ENCODE assay signal across 12 cellular contexts in genomic region chr1:198185759-198186158, GRCh38. TPM values are rescaled to one million over a fixed set of nuclear protein-coding genes. Genes with fewer than 3 reads are reported as not detected.
DNase-seq lines count a peak whose midpoint lies in the region; ATAC-seq and TF ChIP-seq lines count a peak whose summit lies in the region.
"Had no signal": no experiment of that assay in that cellular context is flagged by ENCODE, and none has a peak within 500 bp of the region (broad histone marks: within the 10 kb centered on the region; RNA-seq: fewer than 3 reads in every experiment).

No MANE protein-coding gene starts in this region.

- in situ Hi-C loops in IMR-90 (cut with MboI; ENCODE audit: low sequenced_read_pairs): no loop called here

- TF ChIP-seq RAD21 in IMR-90 (IDR thresholded peaks at IDR 0.05; ENCODE audit: low read length): no peak

- CTCF ChIA-PET in activated CD4-positive, alpha-beta T cell treated with anti-CD3 and anti-CD28 coated beads for 36 hours (lab: Charles Lee): interaction anchor here (0.9 to 3.2 kb wide), 5 partner anchors 11 to 40 kb away, joined by 3 to 8 read pairs (median 4); no protein-coding TSS in a partner anchor
- CTCF ChIA-PET in IMR-90 (lab: Yijun Ruan, JAX): no interaction called here

- H3K4ac ChIP-seq in IMR-90 (ENCODE audit: low read depth, low read length): no peak overlapping the region

- H4K20me1 ChIP-seq in IMR-90 (ENCODE audit: insufficient read depth, low read length): peaks cover 42% of the 10 kb centered on the region

- H3K36me3 ChIP-seq in IMR-90 (ENCODE audit: control insufficient read depth, insufficient read depth, low read length): no peaks in the 10 kb centered on the region

- no peaks in the 10 kb centered on the region; the same call in 1 of the 2 replicates for H3K9me1 ChIP-seq in IMR-90 (ENCODE audit: insufficient read depth, low read length)

- TF ChIP-seq POLR2A in IMR-90 (IDR thresholded peaks at IDR 0.05; ENCODE audit: low read depth, low read length): no peak

- BruUV-seq in IMR-90 (replicated peaks; lab: Mats Ljungman, UMichigan): no TSS peak

- H4K5ac ChIP-seq in IMR-90 (ENCODE audit: low read depth, low read length): no peak overlapping the region

- no peak overlapping the region for H2BK120ac ChIP-seq in IMR-90 (ENCODE audit: low read depth, low read length)

- no peaks in the 10 kb centered on the region for H3K27me3 Mint-ChIP-seq in activated CD4-positive, alpha-beta T cell treated with anti-CD3 and anti-CD28 coated beads for 36 hours
- H3K27me3 Mint-ChIP-seq in naive B cell: no peaks in the 10 kb centered on the region

- H3K14ac ChIP-seq in IMR-90 (replicated peaks; ENCODE audit: low read depth, low read length): no peak overlapping the region

- H2BK15ac ChIP-seq in IMR-90 (ENCODE audit: low read depth, low read length): no peak overlapping the region

- H4K91ac ChIP-seq in IMR-90 (ENCODE audit: insufficient read depth, low read depth, low read length): no peak overlapping the region

- H3K27ac ChIP-seq in IMR-90 (ENCODE audit: insufficient read depth, low read length): no peak overlapping the region

- H2BK20ac ChIP-seq in IMR-90 (ENCODE audit: low read depth, low read length): no peak overlapping the region

- H3K79me1 ChIP-seq in IMR-90 (ENCODE audit: low read depth in 1 of 2, low read length in 2 of 2): peaks cover 15 to 50% of the 10 kb centered on the region in 2 experiments; a peak in 3 of 4 replicates

- no peak for TF ChIP-seq CTCF in IMR-90 (conservative IDR thresholded peaks at IDR 0.05; ENCODE audit: low read depth, low read length)

- H3K4me1 Mint-ChIP-seq in activated CD4-positive, alpha-beta T cell treated with anti-CD3 and anti-CD28 coated beads for 36 hours: peaks cover 79% of the 10 kb centered on the region
- peaks cover 18 to 49% (median 47%) of the 10 kb centered on the region in 3 donors for H3K4me1 Mint-ChIP-seq in naive B cell

- H4K8ac ChIP-seq in IMR-90 (ENCODE audit: low read depth in 2 of 2, low read length in 2 of 2): no peak overlapping the region

- H3K4me1 ChIP-seq in IMR-90 (ENCODE audit: control insufficient read depth, insufficient read depth, low read length): peaks cover 8% of the 10 kb centered on the region; the same call in 1 of the 2 replicates

- dilution Hi-C loops in IMR-90 (cut with HindIII; ENCODE audit: low sequenced_read_pairs, unreplicated experiment): no loop called here

- ATAC-seq in activated CD4-positive, alpha-beta T cell treated with anti-CD3 and anti-CD28 coated beads for 36 hours: peak; percentile 74
- ATAC-seq in GM21717 (IDR thresholded peaks at IDR 0.05; ENCODE audit: unreplicated experiment): peak; percentile 81
- no peak for ATAC-seq in IMR-90 (ENCODE audit: low read depth)
- ATAC-seq in naive B cell (ENCODE audit: low read depth in 2 of 2): peak; percentile 73 to 75
- no peak for ATAC-seq in HG03457 (IDR thresholded peaks at IDR 0.05; ENCODE audit: unreplicated experiment)

- H3K27me3 ChIP-seq in IMR-90 (ENCODE audit: control insufficient read depth, insufficient read depth, low read length): no peaks in the 10 kb centered on the region

- H3K23ac ChIP-seq in IMR-90 (ENCODE audit: low read depth, low read length): no peak overlapping the region

- POLR2A ChIA-PET in activated CD4-positive, alpha-beta T cell treated with anti-CD3 and anti-CD28 coated beads for 36 hours (lab: Charles Lee): interaction anchor here (1.2 kb wide), 1 partner anchor 19 kb away, joined by 3 read pairs; no protein-coding TSS in a partner anchor
- POLR2A ChIA-PET in IMR-90 (lab: Charles Lee; ENCODE audit: unreplicated experiment): no interaction called here

- no peaks in the 10 kb centered on the region for H3K9me3 Mint-ChIP-seq in activated CD4-positive, alpha-beta T cell treated with anti-CD3 and anti-CD28 coated beads for 36 hours (ENCODE audit: low read depth)
- no peaks in the 10 kb centered on the region for H3K9me3 Mint-ChIP-seq in naive B cell

- no peak overlapping the region for H2BK5ac ChIP-seq in IMR-90 (ENCODE audit: low read depth, low read length, poor library complexity, severe bottlenecking)

- H3K4me3 Mint-ChIP-seq in activated CD4-positive, alpha-beta T cell treated with anti-CD3 and anti-CD28 coated beads for 36 hours: peak overlapping the region; percentile 47
- H3K4me3 Mint-ChIP-seq in naive B cell: peak overlapping the region in 4 of 8 donors; percentile 6 to 35 (median 16)

- H2AFZ ChIP-seq in IMR-90 (replicated peaks; ENCODE audit: low read length, poor library complexity): no peak overlapping the region

- H3K9me3 ChIP-seq in IMR-90 (ENCODE audit: control insufficient read depth, insufficient read depth, low read length): no peaks in the 10 kb centered on the region

- no peaks in the 10 kb centered on the region for H3K36me3 Mint-ChIP-seq in activated CD4-positive, alpha-beta T cell treated with anti-CD3 and anti-CD28 coated beads for 36 hours (ENCODE audit: low read depth)
- no peaks in the 10 kb centered on the region for H3K36me3 Mint-ChIP-seq in naive B cell

- H3K4me2 ChIP-seq in IMR-90 (ENCODE audit: low read depth, low read length): peak overlapping the region; percentile 39; the same call in 1 of the 2 replicates

- no peak overlapping the region for H2AK9ac ChIP-seq in IMR-90 (replicated peaks; ENCODE audit: low read depth, low read length, poor library complexity)

- H3K18ac ChIP-seq in IMR-90 (ENCODE audit: low read depth, low read length): no peak overlapping the region

- H3K56ac ChIP-seq in IMR-90 (ENCODE audit: extremely low read depth, insufficient read depth, low read length): no peak overlapping the region

- no peak overlapping the region for H3K9ac ChIP-seq in IMR-90 (ENCODE audit: low read depth, low read length)

- DNase-seq in activated CD4-positive, alpha-beta T cell treated with anti-CD3 and anti-CD28 coated beads for 36 hours: no peak
- no peak for DNase-seq in activated CD4-positive, alpha-beta T cell treated with anti-CD3 and anti-CD28 coated beads, Interleukin-2, amount 50 U/mL, for 48 hours
- DNase-seq in IMR-90 (no peak), naive B cell (peak; percentile 12), dermis blood vessel endothelial cell (no peak), AG08395 (ENCODE audit: low spot score) (no peak)
- DNase-seq: amniotic stem cell, EL, NCI-H2029 had no signal

- peak overlapping the region; percentile 80 for H3K27ac Mint-ChIP-seq in activated CD4-positive, alpha-beta T cell treated with anti-CD3 and anti-CD28 coated beads for 36 hours
- peak overlapping the region in 2 of 6 donors; percentile 32 to 33 for H3K27ac Mint-ChIP-seq in naive B cell

- intact Hi-C loops in activated CD4-positive, alpha-beta T cell treated with anti-CD3 and anti-CD28 coated beads for 36 hours (cut with DNase I, micrococcal nuclease): loop anchor here in 1 of 2 experiments (1.0 to 5.0 kb wide), 2 partner anchors 19 to 72 kb away; no protein-coding TSS in a partner anchor
- intact Hi-C loops in IMR-90 (cut with micrococcal nuclease): no loop called here

- WGBS in IMR-90 (ENCODE audit: extremely low coverage in 2 of 2, insufficient read length in 1 of 2), 2 experiments: no CpG with 5 or more reads among the region's 2 CpGs

- H3K4me3 ChIP-seq in IMR-90 (ENCODE audit: insufficient read depth, low read depth, low read length): no peak overlapping the region
- H3K4me3 ChIP-seq: skin epidermis had no signal

- no peak overlapping the region for H2AK5ac ChIP-seq in IMR-90 (ENCODE audit: low read depth, low read length)

TF ChIP-seq in IMR-90, 13 proteins besides CTCF, POLR2A, EP300 and RAD21:
- TF ChIP-seq MXI1 (IDR thresholded peaks at IDR 0.05; ENCODE audit: borderline replicate concordance, low read depth, low read length) (no peak), RFX5 (IDR thresholded peaks at IDR 0.05; ENCODE audit: low read depth, low read length) (no peak), RCOR1 (IDR thresholded peaks at IDR 0.05; ENCODE audit: insufficient replicate concordance, low read length) (no peak), ELK1 (IDR thresholded peaks at IDR 0.05; ENCODE audit: borderline replicate concordance, low read depth, low read length) (no peak), BHLHE40 (IDR thresholded peaks at IDR 0.05; ENCODE audit: low read depth, low read length) (no peak), FOS (IDR thresholded peaks at IDR 0.05; ENCODE audit: low read depth, low read length) (no peak), MAFK (IDR thresholded peaks at IDR 0.05; ENCODE audit: low read depth, low read length) (no peak)

RNA-seq across cellular contexts. Expression of gene NEK7, which starts 29.0 kb away (rescaled TPM):
- 10 to 100 TPM; 46.9 to 49.0 TPM for total RNA-seq in activated CD4-positive, alpha-beta T cell treated with anti-CD3 and anti-CD28 coated beads for 36 hours
- total RNA-seq in IMR-90 (2012; rRNA removed): 297 and 467 TPM in 2 replicates
- 82.8 and 89.0 TPM in 2 replicates for polyA plus RNA-seq in IMR-90 (2012; rRNA removed)
- polyA plus RNA-seq in IMR-90 (2012; cell fraction: cytosol; rRNA removed): 23.2 and 34.7 TPM in 2 replicates
- polyA plus RNA-seq in IMR-90 (2012; cell fraction: nucleus; rRNA removed; ENCODE audit: low replicate concordance): 11.9 and 86.4 TPM in 2 replicates
- 10 to 100 TPM; 26.4 to 41.2 (median 34.2) TPM for polyA plus RNA-seq in naive B cell (ENCODE audit: low read depth in 6 of 6)
- total RNA-seq in dermis blood vessel endothelial cell: 68.1 and 94.3 TPM in 2 replicates

Comparison
In these comparisons a context has a peak if more than half of its experiments do, and no peak if none do; other contexts are left out.
1. ATAC-seq: peak in activated CD4-positive, alpha-beta T cell treated with anti-CD3 and anti-CD28 coated beads for 36 hours (single experiment), GM21717 (single experiment) and naive B cell (2 of 2); none in IMR-90 (single experiment) and HG03457 (single experiment).